ENCODE assay signal across 8 cellular contexts in the genomic region with DNA sequence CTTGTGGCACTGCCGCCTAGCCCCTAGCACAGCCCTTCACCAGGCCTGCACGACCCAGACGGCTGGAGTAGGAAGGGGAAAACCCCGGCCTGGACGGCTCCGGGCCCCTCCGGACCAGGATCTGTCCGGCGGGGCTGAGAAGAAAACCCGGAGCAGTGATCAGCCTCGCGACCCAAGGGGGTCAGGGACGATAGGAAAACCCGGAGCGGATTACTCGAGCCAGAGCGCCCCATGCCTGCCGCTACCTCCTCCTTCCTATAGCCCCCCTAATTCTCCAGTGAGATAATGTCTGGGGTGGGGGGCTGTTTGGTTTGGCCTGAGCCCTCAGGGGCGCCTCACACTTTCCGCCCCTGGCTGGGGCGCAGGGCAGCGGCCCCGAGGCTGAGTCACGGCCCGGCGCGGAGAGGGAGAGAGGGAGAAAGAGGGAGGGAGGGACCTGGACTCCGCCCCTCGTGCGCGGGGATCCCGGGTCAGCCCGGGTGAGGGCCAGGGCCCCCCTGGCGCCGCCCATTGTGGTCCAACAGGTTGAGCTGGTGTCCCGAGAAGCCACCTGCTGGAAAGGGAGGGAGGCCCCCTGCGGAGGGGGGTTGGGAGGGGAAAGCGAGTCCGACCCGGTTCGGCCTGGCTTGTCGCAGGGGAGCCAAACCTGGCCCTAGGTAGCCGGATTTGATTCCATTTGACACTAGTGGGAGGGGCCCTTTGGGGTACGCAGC. TPM values are rescaled to one million over a fixed set of nuclear protein-coding genes. Genes with fewer than 3 reads are reported as not detected.
DNase-seq lines count a peak whose midpoint lies in the region; ATAC-seq and TF ChIP-seq lines count a peak whose summit lies in the region.

No MANE protein-coding gene starts in this region.

- peak overlapping the region; percentile 83 for H3K4me3 ChIP-seq in colonic mucosa

- TF ChIP-seq CTCF in colonic mucosa (IDR thresholded peaks at IDR 0.05): no peak

- H3K9ac ChIP-seq in colonic mucosa (ENCODE audit: low read depth in 2 of 2, low read length in 2 of 2): peak overlapping the region; percentile 87 to 92

- DNase-seq in AG08396 (ENCODE audit: low spot score) (peak; percentile 88), NCI-H524 (lab: John Stamatoyannopoulos, UW) (peak; percentile 81 to 89), colonic mucosa (peak; percentile 98), left colon (peak; percentile 96 to 98)
- DNase-seq in activated CD4-positive, alpha-beta T cell treated with anti-CD3 and anti-CD28 coated beads, Interleukin-2, amount 10 ng/mL, durations not matched to agents 7 days and 5 days: peak; percentile 82
- peak; percentile 56 to 76 for DNase-seq in stimulated activated CD4-positive, alpha-beta T cell treated with anti-CD3 and anti-CD28 coated beads, Interleukin-1b, Interleukin-23, amount 100 ng/mL, for 4 hours (ENCODE audit: low read depth in 2 of 2)

- peak overlapping the region; percentile 95 for H3K27ac ChIP-seq in colonic mucosa

- H3K27me3 Mint-ChIP-seq in activated CD4-positive, alpha-beta T cell treated with anti-CD3 and anti-CD28 coated beads, Interleukin-2, amount 10 ng/mL, durations not matched to agents 7 days and 5 days: no peaks in the 10 kb centered on the region

- H3K4me3 Mint-ChIP-seq in activated CD4-positive, alpha-beta T cell treated with anti-CD3 and anti-CD28 coated beads, Interleukin-2, amount 10 ng/mL, durations not matched to agents 7 days and 5 days: peak overlapping the region; percentile 93

- H3K9me3 ChIP-seq in colonic mucosa: no peaks in the 10 kb centered on the region

- POLR2A ChIA-PET in activated CD4-positive, alpha-beta T cell treated with anti-CD3 and anti-CD28 coated beads, Interleukin-2, amount 10 ng/mL, durations not matched to agents 7 days and 5 days (lab: Charles Lee): interaction anchor here (0.7 kb wide), 2 partner anchors 19 to 50 kb away, joined by 3 to 5 read pairs; partner anchors contain the start of gene ADAM15

- CTCF ChIA-PET in activated CD4-positive, alpha-beta T cell treated with anti-CD3 and anti-CD28 coated beads, Interleukin-2, amount 10 ng/mL, durations not matched to agents 7 days and 5 days (lab: Charles Lee): interaction anchor here (0.6 to 13.0 kb wide), 8 partner anchors 13 to 58 kb away, joined by 3 to 184 read pairs (median 8); partner anchors contain the start of genes ADAM15, FLAD1 and PYGO2

- H3K36me3 ChIP-seq in colonic mucosa: no peaks in the 10 kb centered on the region

- ATAC-seq in GM19023 (IDR thresholded peaks at IDR 0.05; ENCODE audit: unreplicated experiment) (peak; percentile 41), HG03432 (IDR thresholded peaks at IDR 0.05; ENCODE audit: unreplicated experiment) (peak; percentile 47), left colon (peak; percentile 57)

- H3K9me3 Mint-ChIP-seq in activated CD4-positive, alpha-beta T cell treated with anti-CD3 and anti-CD28 coated beads, Interleukin-2, amount 10 ng/mL, durations not matched to agents 7 days and 5 days: no peaks in the 10 kb centered on the region

- peaks cover 17% of the 10 kb centered on the region for H3K4me1 ChIP-seq in colonic mucosa

- no peaks in the 10 kb centered on the region for H3K27me3 ChIP-seq in colonic mucosa

- intact Hi-C loops in colonic mucosa (cut with DNase I) (no loop called here), left colon (cut with DNase I, micrococcal nuclease) (no loop called here)

- peaks cover 51% of the 10 kb centered on the region for H3K4me1 Mint-ChIP-seq in activated CD4-positive, alpha-beta T cell treated with anti-CD3 and anti-CD28 coated beads, Interleukin-2, amount 10 ng/mL, durations not matched to agents 7 days and 5 days

- H3K27ac Mint-ChIP-seq in activated CD4-positive, alpha-beta T cell treated with anti-CD3 and anti-CD28 coated beads, Interleukin-2, amount 10 ng/mL, durations not matched to agents 7 days and 5 days: peak overlapping the region; percentile 91

- H3K36me3 Mint-ChIP-seq in activated CD4-positive, alpha-beta T cell treated with anti-CD3 and anti-CD28 coated beads, Interleukin-2, amount 10 ng/mL, durations not matched to agents 7 days and 5 days (ENCODE audit: low read depth): peaks cover 10% of the 10 kb centered on the region

RNA-seq across cellular contexts. Expression of gene ZBTB7B, which starts 1.7 kb away (rescaled TPM):
- 100 to 1,000 TPM; 112 to 127 TPM for total RNA-seq in activated CD4-positive, alpha-beta T cell treated with anti-CD3 and anti-CD28 coated beads, Interleukin-2, amount 10 ng/mL, durations not matched to agents 7 days and 5 days
- total RNA-seq in colonic mucosa: 100 to 1,000 TPM; 185 to 205 TPM
- total RNA-seq in left colon: 100 to 1,000 TPM; 248 to 326 TPM

RNA-seq across cellular contexts. Expression of gene LENEP, which starts 7.5 kb away (rescaled TPM):
- total RNA-seq in activated CD4-positive, alpha-beta T cell treated with anti-CD3 and anti-CD28 coated beads, Interleukin-2, amount 10 ng/mL, durations not matched to agents 7 days and 5 days: 1 to 10 TPM in 1 of 2 experiments, under 1 TPM in 1; 0.85 to 1.0 TPM
- total RNA-seq in colonic mucosa (not detected), left colon (under 1 TPM in 1 of 2 donors, not detected in 1; 0.52 TPM)

RNA-seq across cellular contexts. Expression of gene FLAD1, which starts 17.7 kb away (rescaled TPM):
- 10 to 100 TPM; 41.2 to 41.3 TPM for total RNA-seq in activated CD4-positive, alpha-beta T cell treated with anti-CD3 and anti-CD28 coated beads, Interleukin-2, amount 10 ng/mL, durations not matched to agents 7 days and 5 days
- total RNA-seq in colonic mucosa (10 to 100 TPM; 28.2 to 46.1 TPM), left colon (10 to 100 TPM; 32.8 to 43.7 TPM)

RNA-seq across cellular contexts. Expression of gene CKS1B, which starts 26.4 kb away (rescaled TPM):
- 100 to 1,000 TPM; 147 to 157 TPM for total RNA-seq in activated CD4-positive, alpha-beta T cell treated with anti-CD3 and anti-CD28 coated beads, Interleukin-2, amount 10 ng/mL, durations not matched to agents 7 days and 5 days
- total RNA-seq in colonic mucosa (10 to 100 TPM; 49.5 to 76.5 TPM), left colon (10 to 100 TPM; 22.8 to 35.7 TPM)

RNA-seq across cellular contexts. Expression of gene SHC1, which starts 30.3 kb away (rescaled TPM):
- 100 to 1,000 TPM in 1 of 2 experiments, 10 to 100 TPM in 1; 75.1 to 104 TPM for total RNA-seq in activated CD4-positive, alpha-beta T cell treated with anti-CD3 and anti-CD28 coated beads, Interleukin-2, amount 10 ng/mL, durations not matched to agents 7 days and 5 days
- total RNA-seq in colonic mucosa (100 to 1,000 TPM in 1 of 2 donors, 10 to 100 TPM in 1; 98.3 to 104 TPM), left colon (100 to 1,000 TPM in 1 of 2 donors, 10 to 100 TPM in 1; 95.3 to 108 TPM)

Comparison
In these comparisons a context has a peak if more than half of its experiments do, and no peak if none do; other contexts are left out.
1. Peak in every context shown above with its lines: DNase-seq, ATAC-seq, H3K4me3 ChIP-seq and H3K27ac ChIP-seq.